Comparison of ENCODE assay signal across 8 cellular contexts in genomic region chr3:179604336-179605078, GRCh38. TPM values are rescaled to one million over a fixed set of nuclear protein-coding genes. Genes with fewer than 3 reads are reported as not detected.
DNase-seq lines count a peak whose midpoint lies in the region; ATAC-seq, FAIRE-seq and TF ChIP-seq lines count a peak whose summit lies in the region.

Gene MRPL47 (minus strand): TSS chr3:179604638. CDS start chr3:179604624, 14 bp downstream.
Gene NDUFB5 (plus strand): TSS chr3:179604794. CDS start chr3:179604816, 22 bp downstream.

- intact Hi-C loops in OCI-LY7 (cut with micrococcal nuclease; ENCODE audit: unreplicated experiment): loop anchor here (1.0 to 2.0 kb wide), 3 partner anchors 42 to 257 kb away; partner anchors contain the start of genes ACTL6A, MFN1 and USP13
- intact Hi-C loops in endothelial cell of umbilical vein (cut with micrococcal nuclease): loop anchor here (1.0 to 10.0 kb wide), 8 partner anchors 9 to 1000 kb away; partner anchors contain the start of genes ACTL6A, GNB4, MFN1 and PIK3CA

- TF ChIP-seq CTCF in D721Med (IDR thresholded peaks at IDR 0.05; ENCODE audit: insufficient read depth, missing control alignments) (no peak), OCI-LY7 (conservative IDR thresholded peaks at IDR 0.05; ENCODE audit: low read length) (no peak), endothelial cell of umbilical vein (IDR thresholded peaks at IDR 0.05; ENCODE audit: extremely low read depth in 1 of 2, insufficient read depth in 1 of 2, low read depth in 1 of 2, low read length in 2 of 2) (no peak)

- peak; percentile 94 for TF ChIP-seq POLR2A in endothelial cell of umbilical vein (IDR thresholded peaks at IDR 0.05; ENCODE audit: low read depth, low read length)

- H3K79me2 ChIP-seq in OCI-LY7 (ENCODE audit: insufficient read depth, low read depth, low read length) (peaks cover 84% of the 10 kb centered on the region), endothelial cell of umbilical vein (ENCODE audit: control insufficient read depth, insufficient read depth, low read length) (peaks cover 30% of the 10 kb centered on the region)

- no peaks in the 10 kb centered on the region for H3K27me3 ChIP-seq in endothelial cell of umbilical vein (ENCODE audit: control insufficient read depth in 2 of 2, insufficient read depth in 2 of 2, low read length in 2 of 2)

- dilution Hi-C loops in endothelial cell of umbilical vein (cut with MboI; ENCODE audit: extremely low pct_ligation_motif_present, low sequenced_read_pairs): no loop called here

- H3K9me1 ChIP-seq in endothelial cell of umbilical vein (replicated peaks; ENCODE audit: control insufficient read depth, extremely low read depth, insufficient read depth, low read length): no peaks in the 10 kb centered on the region

- CTCF ChIA-PET in OCI-LY7 (lab: Charles Lee; ENCODE audit: unreplicated experiment): no interaction called here
- CTCF ChIA-PET in endothelial cell of umbilical vein (lab: Charles Lee): interaction anchor here (0.6 to 1.4 kb wide), 5 partner anchors 9 to 169 kb away, joined by 3 to 8 read pairs (median 3); no protein-coding TSS in a partner anchor

- BruUV-seq in OCI-LY7 (replicated peaks; lab: Mats Ljungman, UMichigan): no TSS peak
- BruUV-seq in endothelial cell of umbilical vein (replicated peaks; lab: Mats Ljungman, UMichigan): no TSS peak

- ATAC-seq in GM21526 (IDR thresholded peaks at IDR 0.05; ENCODE audit: low FRiP score, unreplicated experiment): peak; percentile 94

- H3K4me2 ChIP-seq in OCI-LY7 (ENCODE audit: low read length): peak within 1 kb of the TSS; percentile 88
- H3K4me2 ChIP-seq in endothelial cell of umbilical vein (ENCODE audit: insufficient read depth, low read length): peak within 1 kb of the TSS; percentile 93

- H2AFZ ChIP-seq in OCI-LY7 (ENCODE audit: low read length) (peak within 1 kb of the TSS; percentile 80), endothelial cell of umbilical vein (ENCODE audit: low read depth, low read length) (peak within 1 kb of the TSS; percentile 45)

- POLR2A ChIA-PET in OCI-LY7 (lab: Charles Lee) (interaction anchor here (0.5 to 1.5 kb wide), 11 partner anchors 10 to 527 kb away, joined by 3 to 9 read pairs (median 4); partner anchors contain the start of gene ACTL6A), endothelial cell of umbilical vein (lab: Charles Lee) (interaction anchor here (0.7 kb wide), 1 partner anchor 42 kb away, joined by 3 read pairs; the partner anchor contains the start of gene ACTL6A)

- H4K20me1 ChIP-seq in OCI-LY7 (ENCODE audit: insufficient read depth, low read length) (no peaks in the 10 kb centered on the region), endothelial cell of umbilical vein (replicated peaks; ENCODE audit: control insufficient read depth, extremely low read depth, insufficient read depth, low read length) (no peaks in the 10 kb centered on the region)

- peak within 1 kb of the TSS; percentile 99 for H3K9ac ChIP-seq in endothelial cell of umbilical vein (replicated peaks; ENCODE audit: extremely low read depth, insufficient read depth, low read length)

- H3K27ac ChIP-seq in OCI-LY7 (ENCODE audit: low read depth, low read length, poor library complexity, severe bottlenecking): peak within 1 kb of the TSS; percentile 74
- H3K27ac ChIP-seq in endothelial cell of umbilical vein (ENCODE audit: insufficient read depth, low read depth, low read length): peak within 1 kb of the TSS; percentile 84

- H3K36me3 ChIP-seq in OCI-LY7 (ENCODE audit: insufficient read depth, low read length) (peaks cover 44% of the 10 kb centered on the region), endothelial cell of umbilical vein (ENCODE audit: control insufficient read depth in 2 of 2, extremely low read depth in 1 of 2, insufficient read depth in 2 of 2, low read length in 2 of 2) (peaks cover 2 to 5% of the 10 kb centered on the region in 2 experiments)

- DNase-seq in D721Med (ENCODE audit: insufficient read length, low spot score) (peak; percentile 58), HuH-7.5 (ENCODE audit: low spot score) (peak; percentile 61), OCI-LY7 (ENCODE audit: low spot score) (peak; percentile 96), activated T-cell treated with anti-CD3 and anti-CD28 coated beads for 1 hour (ENCODE audit: low read depth) (peak; percentile 84), endothelial cell of umbilical vein (ENCODE audit: low read depth, low spot score) (peak; percentile 97), midbrain (lab: John Stamatoyannopoulos, UW) (peak; percentile 98)
- DNase-seq in stimulated activated CD8-positive, alpha-beta memory T cell treated with anti-CD3 and anti-CD28 coated beads, Interleukin-2, amount 100 ng/mL, for 1 hour (ENCODE audit: low read depth in 2 of 2): peak; percentile 82 to 85

- FAIRE-seq in D721Med (lab: Jason Lieb, UNC) (peak; percentile 32), endothelial cell of umbilical vein (lab: Jason Lieb, UNC) (peak; percentile 95)

- H3K9me3 ChIP-seq in OCI-LY7 (ENCODE audit: low read length): no peaks in the 10 kb centered on the region
- H3K9me3 ChIP-seq in endothelial cell of umbilical vein (replicated peaks; ENCODE audit: control insufficient read depth, insufficient read depth, low read length): no peaks in the 10 kb centered on the region

- no peaks in the 10 kb centered on the region for H3K9me2 ChIP-seq in OCI-LY7 (ENCODE audit: insufficient read depth, low read length)

- H3K4me3 ChIP-seq in OCI-LY7 (ENCODE audit: low read depth, low read length, poor library complexity, severe bottlenecking) (peak within 1 kb of the TSS; percentile 87), endothelial cell of umbilical vein (replicated peaks in 1 of 3; ENCODE audit: insufficient read depth in 1 of 3, low read depth in 1 of 3, low read length in 3 of 3) (peak within 1 kb of the TSS; percentile 59 to 94 (median 77))

- peaks cover 51% of the 10 kb centered on the region for H3K4me1 ChIP-seq in OCI-LY7 (ENCODE audit: insufficient read depth, low read length, poor library complexity, severe bottlenecking)
- H3K4me1 ChIP-seq in endothelial cell of umbilical vein (ENCODE audit: control insufficient read depth, extremely low read depth, insufficient read depth, low read length): peaks cover 14% of the 10 kb centered on the region

TF ChIP-seq in endothelial cell of umbilical vein, 7 proteins besides CTCF, POLR2A, EP300 and RAD21:
- TF ChIP-seq MAX (IDR thresholded peaks at IDR 0.05; ENCODE audit: insufficient read depth, insufficient read length): peak; percentile 12
- TF ChIP-seq GATA2 (IDR thresholded peaks at IDR 0.05; ENCODE audit: insufficient read depth, insufficient read length, low read depth, low read length): no peak
- TF ChIP-seq POLR2AphosphoS5 (IDR thresholded peaks at IDR 0.05; ENCODE audit: insufficient read depth, low read depth, low read length): peak; percentile 86
TF ChIP-seq in endothelial cell of umbilical vein: peak in this region for 2.

RNA-seq across cellular contexts. Expression of gene MRPL47, which starts in this region (rescaled TPM):
- 25.9 and 50.4 TPM in 2 replicates for total RNA-seq in OCI-LY7 (2014; rRNA removed; shearing (Covaris generic))
- total RNA-seq in OCI-LY7 (2022) (42.5 and 47.2 TPM in 2 replicates), endothelial cell of umbilical vein (47.0 and 51.2 TPM in 2 replicates)
- 13.8 and 20.3 TPM in 2 replicates for polyA plus RNA-seq in endothelial cell of umbilical vein
- polyA plus RNA-seq in endothelial cell of umbilical vein (2011; cell fraction: cytosol; rRNA removed): 43.7 and 47.8 TPM in 2 replicates
- 24.3 and 29.2 TPM in 2 replicates for polyA plus RNA-seq in endothelial cell of umbilical vein (2011; cell fraction: nucleus; rRNA removed)
- polyA plus RNA-seq in endothelial cell of umbilical vein (2012): 45.1 and 66.1 TPM in 2 replicates
- 10.5 and 12.4 TPM in 2 replicates for polyA minus RNA-seq in endothelial cell of umbilical vein
- 15.6 TPM for polyA minus RNA-seq in endothelial cell of umbilical vein (2011; cell fraction: cytosol; rRNA and poly(A)+ RNA removed)
- polyA minus RNA-seq in endothelial cell of umbilical vein (2011; cell fraction: nucleus; rRNA and poly(A)+ RNA removed): 6.1 and 8.1 TPM in 2 replicates

RNA-seq across cellular contexts. Expression of gene NDUFB5, which starts in this region (rescaled TPM):
- 81.5 and 84.1 TPM in 2 replicates for total RNA-seq in OCI-LY7 (2014; rRNA removed; shearing (Covaris generic))
- 110 and 112 TPM in 2 replicates for total RNA-seq in OCI-LY7 (2022)
- 68.3 and 74.9 TPM in 2 replicates for total RNA-seq in endothelial cell of umbilical vein
- 17.2 and 48.2 TPM in 2 replicates for polyA plus RNA-seq in endothelial cell of umbilical vein
- 35.9 and 38.9 TPM in 2 replicates for polyA plus RNA-seq in endothelial cell of umbilical vein (2011; cell fraction: cytosol; rRNA removed)
- polyA plus RNA-seq in endothelial cell of umbilical vein (2011; cell fraction: nucleus; rRNA removed): 26.9 and 38.7 TPM in 2 replicates
- polyA plus RNA-seq in endothelial cell of umbilical vein (2012): 71.0 and 76.6 TPM in 2 replicates
- polyA minus RNA-seq in endothelial cell of umbilical vein: 11.2 and 18.5 TPM in 2 replicates
- 37.4 TPM for polyA minus RNA-seq in endothelial cell of umbilical vein (2011; cell fraction: cytosol; rRNA and poly(A)+ RNA removed)
- polyA minus RNA-seq in endothelial cell of umbilical vein (2011; cell fraction: nucleus; rRNA and poly(A)+ RNA removed): 6.3 and 13.2 TPM in 2 replicates

Comparison
In these comparisons a context has a peak if more than half of its experiments do, and no peak if none do; other contexts are left out.
1. Peak in every context shown above with its lines: DNase-seq, ATAC-seq, H3K4me3 ChIP-seq and H3K27ac ChIP-seq.